In the genomic region with DNA sequence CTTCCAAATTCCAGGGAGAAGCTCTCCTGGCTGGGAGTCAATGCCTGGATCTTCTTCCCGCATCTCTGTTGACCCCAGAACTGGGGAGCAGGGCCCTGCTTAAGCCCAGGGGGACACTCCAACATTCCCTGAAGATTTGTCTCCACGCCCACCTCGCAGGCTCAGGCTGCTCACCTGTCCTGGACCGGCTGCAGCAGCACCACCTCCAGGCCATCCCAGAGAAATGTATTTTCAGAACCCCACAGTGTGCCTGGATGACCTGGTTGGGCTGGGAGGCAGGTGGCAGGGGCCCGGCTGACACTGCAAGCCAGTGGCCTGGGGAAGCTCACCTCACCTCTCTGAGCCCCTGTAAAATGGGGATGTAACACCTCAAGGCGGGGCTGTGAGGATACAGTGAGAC, we compare ENCODE assay signal across 15 cellular contexts. TPM values are rescaled to one million over a fixed set of nuclear protein-coding genes. Genes with fewer than 3 reads are reported as not detected.
DNase-seq lines count a peak whose midpoint lies in the region; ATAC-seq and TF ChIP-seq lines count a peak whose summit lies in the region.
"Had no signal": no experiment of that assay in that cellular context is flagged by ENCODE, and none has a peak within 500 bp of the region (broad histone marks: within the 10 kb centered on the region; RNA-seq: fewer than 3 reads in every experiment).

No MANE protein-coding gene starts in this region.

- H3K9ac ChIP-seq in SK-N-SH (no peak overlapping the region), neural cell (ENCODE audit: low read length) (no peak overlapping the region)
- H3K9ac ChIP-seq: GM23248 had no signal

- H3K9me3 Mint-ChIP-seq in activated T-helper 2 cell treated with anti-CD3 and anti-CD28 coated beads, Interferon-gamma antibody, Interleukin-2, Interleukin-4, amounts not matched to agents 10 μg/mL and 5 μg/mL and 100 μg/mL, durations not matched to agents 14 hours and 24 hours and 36 hours: no peaks in the 10 kb centered on the region
- H3K9me3 Mint-ChIP-seq: IgD-negative memory B cell, nephron had no signal

- H3K36me3 ChIP-seq in SK-N-SH (replicated peaks in 1 of 2; ENCODE audit: control insufficient read depth in 1 of 2, insufficient read depth in 2 of 2, low read length in 1 of 2) (no peaks in the 10 kb centered on the region), neural cell (ENCODE audit: insufficient read depth, low read length) (no peaks in the 10 kb centered on the region)

- no peak overlapping the region for H3K27ac ChIP-seq in SK-N-SH (ENCODE audit: low read depth in 2 of 2, low read length in 1 of 2)
- H3K27ac ChIP-seq in neural cell (ENCODE audit: low read length): no peak overlapping the region
- H3K27ac ChIP-seq: GM23248 had no signal

- no peak overlapping the region for H3K4me3 Mint-ChIP-seq in activated T-helper 2 cell treated with anti-CD3 and anti-CD28 coated beads, Interferon-gamma antibody, Interleukin-2, Interleukin-4, amounts not matched to agents 10 μg/mL and 5 μg/mL and 100 μg/mL, durations not matched to agents 14 hours and 24 hours and 36 hours (ENCODE audit: low read depth)
- H3K4me3 Mint-ChIP-seq: IgD-negative memory B cell, nephron had no signal

- H3K79me2 ChIP-seq in SK-N-SH (ENCODE audit: insufficient read depth): no peaks in the 10 kb centered on the region
- no peaks in the 10 kb centered on the region for H3K79me2 ChIP-seq in neural cell (replicated peaks; ENCODE audit: insufficient read depth, low read length)

- peaks cover 33% of the 10 kb centered on the region for H3K27me3 Mint-ChIP-seq in activated T-helper 2 cell treated with anti-CD3 and anti-CD28 coated beads, Interferon-gamma antibody, Interleukin-2, Interleukin-4, amounts not matched to agents 10 μg/mL and 5 μg/mL and 100 μg/mL, durations not matched to agents 14 hours and 24 hours and 36 hours (ENCODE audit: low read depth)

- intact Hi-C loops in activated T-helper 2 cell treated with anti-CD3 and anti-CD28 coated beads, Interferon-gamma antibody, Interleukin-2, Interleukin-4, amounts not matched to agents 10 μg/mL and 5 μg/mL and 100 μg/mL, durations not matched to agents 14 hours and 24 hours and 36 hours (cut with micrococcal nuclease): no loop called here

- TF ChIP-seq CTCF in SK-N-SH (IDR thresholded peaks at IDR 0.05) (0 out of 2 replicates have a peak, but pooled peaks have one; percentile 13), neural cell (IDR thresholded peaks at IDR 0.05; ENCODE audit: poor library complexity, severe bottlenecking) (peak; percentile 29)

- peaks cover 0 to 2% of the 10 kb centered on the region in 2 experiments; a peak in 1 of 4 replicates for H3K4me1 ChIP-seq in SK-N-SH (ENCODE audit: control insufficient read depth in 1 of 2, insufficient read depth in 2 of 2, low read depth in 1 of 2, low read length in 1 of 2)

- no peaks in the 10 kb centered on the region for H3K36me3 Mint-ChIP-seq in activated T-helper 2 cell treated with anti-CD3 and anti-CD28 coated beads, Interferon-gamma antibody, Interleukin-2, Interleukin-4, amounts not matched to agents 10 μg/mL and 5 μg/mL and 100 μg/mL, durations not matched to agents 14 hours and 24 hours and 36 hours (ENCODE audit: low read depth)

- POLR2A ChIA-PET in SK-N-SH (lab: Yijun Ruan, JAX) (no interaction called here), HEK293T (lab: Yijun Ruan, JAX) (no interaction called here)

- in situ Hi-C loops in T47D (cut with HindIII; ENCODE audit: low pct_unique_long_range_greater_than_20kb, low sequenced_read_pairs): no loop called here

- H3K27ac Mint-ChIP-seq in activated T-helper 2 cell treated with anti-CD3 and anti-CD28 coated beads, Interferon-gamma antibody, Interleukin-2, Interleukin-4, amounts not matched to agents 10 μg/mL and 5 μg/mL and 100 μg/mL, durations not matched to agents 14 hours and 24 hours and 36 hours: no peak overlapping the region
- H3K27ac Mint-ChIP-seq: IgD-negative memory B cell, nephron had no signal

- TF ChIP-seq EP300 in SK-N-SH (IDR thresholded peaks at IDR 0.05; ENCODE audit: borderline replicate concordance in 1 of 2, low read depth in 1 of 2, low read length in 1 of 2) (no peak), neural cell (conservative IDR thresholded peaks at IDR 0.05; ENCODE audit: poor library complexity, severe bottlenecking) (no peak)

- H3K27me3 ChIP-seq in SK-N-SH (ENCODE audit: insufficient read depth) (peaks cover 12% of the 10 kb centered on the region; the same call in 1 of the 2 replicates), neural cell (ENCODE audit: insufficient read depth, low read depth, low read length) (no peaks in the 10 kb centered on the region)

- H3K4me2 ChIP-seq in SK-N-SH (no peak overlapping the region), neural cell (ENCODE audit: low read length) (no peak overlapping the region)

- H2AFZ ChIP-seq in SK-N-SH (ENCODE audit: low read depth) (no peak overlapping the region), neural cell (ENCODE audit: low read depth, low read length) (no peak overlapping the region)
- H2AFZ ChIP-seq: GM23248 had no signal

- H3K4me1 Mint-ChIP-seq in activated T-helper 2 cell treated with anti-CD3 and anti-CD28 coated beads, Interferon-gamma antibody, Interleukin-2, Interleukin-4, amounts not matched to agents 10 μg/mL and 5 μg/mL and 100 μg/mL, durations not matched to agents 14 hours and 24 hours and 36 hours (ENCODE audit: low read depth): no peaks in the 10 kb centered on the region
- H3K4me1 Mint-ChIP-seq: IgD-negative memory B cell had no signal

- H3F3A ChIP-seq in SK-N-SH (replicated peaks; ENCODE audit: insufficient read depth) (no peaks in the 10 kb centered on the region), neural cell (ENCODE audit: insufficient read depth, low read length, poor library complexity, severe bottlenecking) (no peaks in the 10 kb centered on the region)

- H4K20me1 ChIP-seq in SK-N-SH (ENCODE audit: insufficient read depth) (no peaks in the 10 kb centered on the region), neural cell (ENCODE audit: insufficient read depth) (no peaks in the 10 kb centered on the region)

- H3K9me2 ChIP-seq in SK-N-SH: no peaks in the 10 kb centered on the region
- no peaks in the 10 kb centered on the region for H3K9me2 ChIP-seq in neural cell (ENCODE audit: insufficient read depth, low read length)

- no peak for ATAC-seq in SK-N-SH treated with all-trans-retinoic acid at 6 μM for 48 hours

- no peaks in the 10 kb centered on the region for H3K9me3 ChIP-seq in SK-N-SH
- H3K9me3 ChIP-seq in neural cell (ENCODE audit: low read length): no peaks in the 10 kb centered on the region

- 37% methylated on average over 4 of the region's 6 CpGs for WGBS in SK-N-SH (ENCODE audit: low lambda C conversion rate)

- no peak overlapping the region for H3K4me3 ChIP-seq in SK-N-SH (ENCODE audit: low read depth in 2 of 2, low read length in 1 of 2)
- no peak overlapping the region for H3K4me3 ChIP-seq in neural cell (ENCODE audit: low read length)
- H3K4me3 ChIP-seq: GM23248 had no signal

- no peak for DNase-seq in SK-N-SH
- DNase-seq in HuH-7.5 (ENCODE audit: low spot score): peak; percentile 48
- peak; percentile 50 to 61 for DNase-seq in T47D (ENCODE audit: low read depth in 1 of 2, low spot score in 1 of 2)
- no peak for DNase-seq in activated T-helper 2 cell treated with anti-CD3 and anti-CD28 coated beads, Interferon-gamma antibody, Interleukin-2, Interleukin-4, amounts not matched to agents 10 μg/mL and 5 μg/mL and 100 μg/mL, durations not matched to agents 14 hours and 24 hours and 36 hours (ENCODE audit: low spot score)
- DNase-seq in NK-92 (lab: John Stamatoyannopoulos, UW; ENCODE audit: unreplicated experiment): no peak
- DNase-seq in HEK293T (ENCODE audit: extremely low spot score): no peak
- DNase-seq: activated CD4-positive, CD25-positive, alpha-beta regulatory T cell treated with anti-CD3 and anti-CD28 coated beads, Interleukin-2, amount 50 U/mL, for 72 hours; activated effector memory CD4-positive, alpha-beta T cell treated with anti-CD3 and anti-CD28 coated beads, Interleukin-2, amount 50 U/mL, for 16 hours; GM23248; kidney; NCI-H2029 treated with DMSO at 0.1 percent for 48 hours had no signal

- TF ChIP-seq RAD21 in SK-N-SH (IDR thresholded peaks at IDR 0.05; ENCODE audit: low read length): peak; percentile 39
- peak; percentile 26 for TF ChIP-seq RAD21 in neural cell (conservative IDR thresholded peaks at IDR 0.05)

- CTCF ChIA-PET in SK-N-SH (lab: Yijun Ruan, JAX) (interaction anchor here (1.1 to 17.1 kb wide), 7 partner anchors 8 to 167 kb away, joined by 3 to 502 read pairs (median 10); no protein-coding TSS in a partner anchor), HEK293T (lab: Yijun Ruan, JAX) (interaction anchor here (1.2 to 2.2 kb wide), 3 partner anchors 72 to 220 kb away, joined by 3 to 22 read pairs (median 8); no protein-coding TSS in a partner anchor)

TF ChIP-seq in SK-N-SH, 30 proteins besides CTCF, POLR2A, EP300 and RAD21 (continues in another document):
- TF ChIP-seq SIN3A (IDR thresholded peaks at IDR 0.05; ENCODE audit: borderline replicate concordance, low read depth, low read length): no peak
- TF ChIP-seq MEF2A (IDR thresholded peaks at IDR 0.05; ENCODE audit: borderline replicate concordance, low read depth): no peak
- TF ChIP-seq RCOR1 (IDR thresholded peaks at IDR 0.05; ENCODE audit: low read length): no peak

TF ChIP-seq in SK-N-SH treated with all-trans-retinoic acid at 6 μM for 48 hours, 23 proteins besides CTCF, POLR2A, EP300 and RAD21 (continues in another document):
- TF ChIP-seq SNAI2 (CRISPR knock-in tag; IDR thresholded peaks at IDR 0.05) (no peak), ARNTL (CRISPR knock-in tag; IDR thresholded peaks at IDR 0.05; ENCODE audit: borderline replicate concordance, low read depth) (no peak), ISL1 (CRISPR knock-in tag; IDR thresholded peaks at IDR 0.05) (no peak), ZFP3 (CRISPR knock-in tag; IDR thresholded peaks at IDR 0.05) (no peak)

TF ChIP-seq in neural cell, 6 proteins besides CTCF, POLR2A, EP300 and RAD21 (continues in another document):
- TF ChIP-seq SMC3 (conservative IDR thresholded peaks at IDR 0.05; ENCODE audit: poor library complexity) (no peak), MXI1 (conservative IDR thresholded peaks at IDR 0.05; ENCODE audit: poor library complexity, severe bottlenecking) (no peak), TAF1 (IDR thresholded peaks at IDR 0.05; ENCODE audit: low read depth) (no peak), POLR2AphosphoS5 (IDR thresholded peaks at IDR 0.05) (no peak)

TF ChIP-seq in HEK293T, 16 proteins besides CTCF, POLR2A, EP300 and RAD21 (continues in another document):
- TF ChIP-seq SUZ12 (IDR thresholded peaks at IDR 0.05) (no peak), ARNT (IDR thresholded peaks at IDR 0.05) (no peak), LEF1 (IDR thresholded peaks at IDR 0.05; ENCODE audit: borderline replicate concordance) (no peak)

RNA-seq across cellular contexts. Expression of a gene that starts 27.1 kb away (rescaled TPM):
- polyA plus RNA-seq in SK-N-SH (2012; rRNA removed) (3.5 and 4.6 TPM in 2 replicates), neural cell (12.1 and 12.3 TPM in 2 replicates)
- 3.5 and 3.7 TPM in 2 replicates for polyA plus RNA-seq in SK-N-SH (2012; cell fraction: cytosol; rRNA removed)
- 4.4 and 8.0 TPM in 2 replicates for polyA plus RNA-seq in SK-N-SH (2012; cell fraction: nucleus; rRNA removed)
- 21.9 and 24.5 TPM in 2 replicates for polyA minus RNA-seq in neural cell
- total RNA-seq in activated T-helper 2 cell treated with anti-CD3 and anti-CD28 coated beads, Interferon-gamma antibody, Interleukin-2, Interleukin-4, amounts not matched to agents 10 μg/mL and 5 μg/mL and 100 μg/mL, durations not matched to agents 14 hours and 24 hours and 36 hours: 16.4 and 22.3 TPM in 2 replicates

Comparison
In these comparisons a context has a peak if more than half of its experiments do, and no peak if none do; other contexts are left out.
1. DNase-seq: peak in HuH-7.5 (single experiment) and T47D (2 of 2); none in SK-N-SH (single experiment), activated T-helper 2 cell treated with anti-CD3 and anti-CD28 coated beads, Interferon-gamma antibody, Interleukin-2, Interleukin-4, amounts not matched to agents 10 μg/mL and 5 μg/mL and 100 μg/mL, durations not matched to agents 14 hours and 24 hours and 36 hours (single experiment), NK-92 (single experiment) and HEK293T (single experiment).